10 cellular contexts compared by ENCODE assay signal in the genomic region with DNA sequence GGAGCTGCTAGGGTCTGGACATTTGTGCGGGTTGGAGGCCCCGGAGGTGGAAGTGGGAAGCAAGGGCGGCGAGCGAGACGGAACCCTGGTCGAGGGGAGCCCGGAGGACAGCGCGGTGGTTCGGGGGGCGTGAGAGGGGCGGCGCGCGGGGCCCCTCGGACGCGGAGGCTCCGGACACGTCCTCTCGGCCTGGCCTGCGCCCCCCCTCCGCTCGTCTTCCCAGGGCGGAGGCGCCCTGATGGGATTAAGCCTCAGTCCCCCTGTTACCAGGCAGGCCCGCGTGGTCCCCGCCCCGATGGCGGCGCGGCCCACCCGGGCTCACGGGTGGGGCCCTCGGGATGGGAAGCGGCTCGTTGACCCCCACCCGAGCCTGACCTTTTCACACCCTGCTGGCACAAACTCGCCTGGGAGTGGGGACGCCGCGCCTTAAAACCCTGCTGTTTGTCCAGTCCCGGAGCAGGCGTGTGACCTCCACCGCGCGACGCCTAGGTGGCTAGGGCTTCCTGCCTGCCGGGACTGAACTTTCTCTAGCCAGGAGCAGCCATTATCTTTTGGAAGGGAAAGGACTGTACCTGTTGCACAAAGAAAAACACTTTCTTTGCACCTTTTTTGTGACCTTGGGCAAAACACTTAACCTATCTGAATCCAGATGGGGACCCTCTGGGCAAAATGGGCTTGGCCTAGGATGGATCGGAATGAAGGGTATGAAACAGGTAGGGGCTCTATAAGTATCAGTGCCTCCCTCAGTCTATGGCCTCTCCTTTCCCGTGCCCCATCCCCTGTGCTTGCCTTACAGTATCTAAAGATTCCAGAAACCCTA. TPM values are rescaled to one million over a fixed set of nuclear protein-coding genes. Genes with fewer than 3 reads are reported as not detected.
DNase-seq lines count a peak whose midpoint lies in the region; ATAC-seq and TF ChIP-seq lines count a peak whose summit lies in the region.
"Had no signal": no experiment of that assay in that cellular context is flagged by ENCODE, and none has a peak within 500 bp of the region (broad histone marks: within the 10 kb centered on the region; RNA-seq: fewer than 3 reads in every experiment).

No MANE protein-coding gene starts in this region.

- peak; percentile 57 for DNase-seq in NCI-H82 (lab: John Stamatoyannopoulos, UW)
- DNase-seq in NCI-H82 treated with DMSO at 0.1 percent for 48 hours (lab: John Stamatoyannopoulos, UW; ENCODE audit: unreplicated experiment) = no peak
- no peak for DNase-seq in brain microvascular endothelial cell
- DNase-seq in left kidney (ENCODE audit: low read depth, low spot score) = peak; percentile 39
- DNase-seq in GM13976 (ENCODE audit: low spot score) = no peak

- H3K27ac ChIP-seq in brain microvascular endothelial cell = no peak overlapping the region
- peak overlapping the region; percentile 59 for H3K27ac ChIP-seq in temporal lobe (ENCODE audit: low read depth, low read length)

- no peak for TF ChIP-seq CTCF in brain microvascular endothelial cell (IDR thresholded peaks at IDR 0.05; ENCODE audit: low read depth, low read length, missing control alignments)
- no peak for TF ChIP-seq CTCF in GM13976 (IDR thresholded peaks at IDR 0.05; ENCODE audit: borderline replicate concordance, control extremely low read depth, extremely low read depth, insufficient read depth, missing control alignments)

- in situ Hi-C loops in brain microvascular endothelial cell (cut with HindIII; ENCODE audit: low pct_ligation_motif_present, low sequenced_read_pairs) (no loop called here), GM13976 (cut with MboI; ENCODE audit: low sequenced_read_pairs, unreplicated experiment) (no loop called here)

- no peaks in the 10 kb centered on the region for H3K27me3 ChIP-seq in brain microvascular endothelial cell (replicated peaks)

- ATAC-seq in GM19467 (IDR thresholded peaks at IDR 0.05; ENCODE audit: unreplicated experiment) (no peak), HG02884 (IDR thresholded peaks at IDR 0.05; ENCODE audit: unreplicated experiment) (no peak)

- H3K4me3 ChIP-seq in brain microvascular endothelial cell (ENCODE audit: low read depth, low read length) = peak overlapping the region; percentile 64

- H3K36me3 ChIP-seq in brain microvascular endothelial cell (replicated peaks) = no peaks in the 10 kb centered on the region

RNA-seq across cellular contexts. Expression of a gene that starts 1.0 kb away (rescaled TPM):
- 7.4 TPM for total RNA-seq in temporal lobe

RNA-seq across cellular contexts. Expression of a gene that starts 7.0 kb away (rescaled TPM):
- not detected for total RNA-seq in temporal lobe
- total RNA-seq: Daoy; T-helper 2 cell treated with Interferon-gamma antibody and Interleukin-4, amounts not matched to agents 100 ng/mL and 5 ng/mL, for 36 hours had no signal

Comparison
In these comparisons a context has a peak if more than half of its experiments do, and no peak if none do; other contexts are left out.
1. DNase-seq: peak in NCI-H82 (single experiment) and left kidney (single experiment); none in NCI-H82 treated with DMSO at 0.1 percent for 48 hours (single experiment), brain microvascular endothelial cell (single experiment) and GM13976 (single experiment).